ENCODE assay signal across 11 cellular contexts in the genomic region with DNA sequence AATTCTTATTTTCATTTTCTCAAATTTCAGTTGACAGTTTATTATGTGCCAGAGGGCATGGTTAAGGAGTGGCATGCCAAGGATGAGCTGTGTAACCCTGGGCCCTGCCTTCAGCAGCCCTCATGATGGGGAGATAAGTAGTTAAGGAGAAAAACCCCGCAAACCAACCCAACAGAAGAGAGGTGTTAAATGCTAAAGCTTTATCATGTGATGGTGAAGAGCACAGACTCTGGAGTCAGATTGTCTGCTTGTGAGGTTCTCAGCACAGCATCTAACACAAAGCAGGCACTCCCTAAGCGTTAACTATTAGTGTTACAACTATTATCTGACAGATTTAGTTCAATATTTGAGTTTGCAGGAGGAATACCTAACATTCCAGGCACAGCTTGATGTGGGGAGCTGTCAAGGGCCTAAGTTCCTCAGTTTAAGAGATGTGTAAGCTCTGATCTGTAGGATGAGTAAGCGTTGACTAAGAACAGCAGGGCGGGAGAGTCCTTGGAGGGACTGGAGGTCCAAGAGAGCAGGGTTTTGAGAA. TPM values are rescaled to one million over a fixed set of nuclear protein-coding genes. Genes with fewer than 3 reads are reported as not detected.
A peak's percentile ranks its signal among the peaks of the same experiment; 100 is the strongest.
DNase-seq lines count a peak whose midpoint lies in the region; ATAC-seq, FAIRE-seq and TF ChIP-seq lines count a peak whose summit lies in the region.
"Had no signal": no experiment of that assay in that cellular context is flagged by ENCODE, and none has a peak within 500 bp of the region (broad histone marks: within the 10 kb centered on the region; RNA-seq: fewer than 3 reads in every experiment).

No MANE protein-coding gene starts in this region.

- H3K4me1 ChIP-seq in HUES64 (ENCODE audit: insufficient read depth, low read length) (peaks cover 78% of the 10 kb centered on the region), K562 (replicated peaks in 1 of 2; ENCODE audit: control insufficient read depth in 2 of 2, insufficient read depth in 2 of 2, low read length in 2 of 2) (peaks cover 10 to 34% of the 10 kb centered on the region in 2 experiments), mesodermal cell (ENCODE audit: control insufficient read depth, insufficient read depth, low read length, poor library complexity, severe bottlenecking) (peaks cover 39% of the 10 kb centered on the region), aorta (ENCODE audit: control insufficient read depth in 1 of 2, insufficient read depth in 2 of 2, low read length in 2 of 2) (no peaks in the 10 kb centered on the region)

- H3K79me2 ChIP-seq in K562 (ENCODE audit: control insufficient read depth, insufficient read depth, low read length) = peaks cover 93% of the 10 kb centered on the region

- no peak for TF ChIP-seq RAD21 in K562 (CRISPR knock-in tag; conservative IDR thresholded peaks at IDR 0.05 in 1 of 2, IDR thresholded peaks at IDR 0.05 in 1 of 2)

- intact Hi-C loops in K562 (cut with micrococcal nuclease) (no loop called here), aorta (cut with DNase I) (no loop called here)

- in situ Hi-C loops in K562 (cut with MboI) = no loop called here

- TF ChIP-seq POLR2A in K562 (conservative IDR thresholded peaks at IDR 0.05) = no peak

- no peak for TF ChIP-seq CTCF in BJ (IDR thresholded peaks at IDR 0.05; ENCODE audit: insufficient read depth, low read depth, low read length)
- no peak for TF ChIP-seq CTCF in K562 (IDR thresholded peaks at IDR 0.05 in 2 of 3, conservative IDR thresholded peaks at IDR 0.05 in 1 of 3; ENCODE audit: insufficient read depth in 2 of 3, low read depth in 1 of 3, low read length in 3 of 3)

- FAIRE-seq in K562 (lab: Jason Lieb, UNC) = peak; percentile 73

- H3K4me3 ChIP-seq in BJ (ENCODE audit: low read depth, low read length) (no peak overlapping the region), HUES64 (ENCODE audit: low read length) (no peak overlapping the region), K562 (no peak overlapping the region), mesodermal cell (ENCODE audit: extremely low read depth, insufficient read depth, low read length, poor library complexity, severe bottlenecking) (no peak overlapping the region), aorta (ENCODE audit: low read length in 2 of 2) (no peak overlapping the region)
- H3K4me3 ChIP-seq: body of pancreas had no signal

- ATAC-seq in K562 = peak; percentile 86
- no peak for ATAC-seq in HG02981 (IDR thresholded peaks at IDR 0.05; ENCODE audit: unreplicated experiment)
- ATAC-seq in aorta (ENCODE audit: low FRiP score) = no peak
- no peak for ATAC-seq in HG02852 (IDR thresholded peaks at IDR 0.05; ENCODE audit: unreplicated experiment)
- ATAC-seq: body of pancreas had no signal

- WGBS in HUES64 = 37% methylated on average over 2 of the region's 4 CpGs
- 0% methylated on average over 4 of the region's 4 CpGs for WGBS in K562 (ENCODE audit: insufficient coverage, low coverage, missing lambda C conversion rate)
- WGBS in mesodermal cell (ENCODE audit: insufficient coverage in 2 of 2), 2 experiments = 14 to 20% methylated on average over 2 of the region's 4 CpGs
- WGBS in aorta, 2 donors = 81 to 84% methylated on average over 4 of the region's 4 CpGs

- H3K36me3 ChIP-seq in BJ (ENCODE audit: control insufficient read depth, insufficient read depth, low read length) = no peaks in the 10 kb centered on the region
- H3K36me3 ChIP-seq in HUES64 (ENCODE audit: insufficient read depth, low read length) = no peaks in the 10 kb centered on the region
- H3K36me3 ChIP-seq in K562 (ENCODE audit: control insufficient read depth, insufficient read depth, low read length) = no peaks in the 10 kb centered on the region
- H3K36me3 ChIP-seq in mesodermal cell (ENCODE audit: control insufficient read depth, insufficient read depth, low read length) = no peaks in the 10 kb centered on the region
- H3K36me3 ChIP-seq in aorta (ENCODE audit: control insufficient read depth in 1 of 2, insufficient read depth in 2 of 2, low read length in 1 of 2) = no peaks in the 10 kb centered on the region

- BruUV-seq in K562 (replicated peaks; lab: Mats Ljungman, UMichigan) = no TSS peak

- CTCF ChIA-PET in BJ (lab: Yijun Ruan, JAX) = interaction anchor here (0.5 to 1.3 kb wide), 4 partner anchors 12 to 183 kb away, joined by 3 to 6 read pairs (median 4); no protein-coding TSS in a partner anchor
- CTCF ChIA-PET in K562 (lab: Yijun Ruan, JAX; ENCODE audit: low intra/inter-chr PET ratio) = no interaction called here

- H3K9me3 ChIP-seq in HUES64 (ENCODE audit: insufficient read depth, low read depth, low read length) (no peaks in the 10 kb centered on the region), K562 (replicated peaks; ENCODE audit: control insufficient read depth, insufficient read depth, low read depth, low read length) (no peaks in the 10 kb centered on the region), mesodermal cell (ENCODE audit: control insufficient read depth, low read length) (no peaks in the 10 kb centered on the region), aorta (ENCODE audit: control insufficient read depth, low read length) (no peaks in the 10 kb centered on the region)
- H3K9me3 ChIP-seq: body of pancreas had no signal

- POLR2A ChIA-PET in BJ (lab: Charles Lee) (interaction anchor here (0.6 kb wide), 2 partner anchors 57 to 1047 kb away, joined by 3 to 4 read pairs; no protein-coding TSS in a partner anchor), K562 (lab: Yijun Ruan, JAX) (interaction anchor here (0.6 to 1.6 kb wide), 6 partner anchors 10 to 213 kb away, joined by 3 to 8 read pairs (median 4); no protein-coding TSS in a partner anchor)

- no peaks in the 10 kb centered on the region for H3K9me1 ChIP-seq in K562 (ENCODE audit: control insufficient read depth, insufficient read depth, low read length)

- H3K27ac ChIP-seq in HUES64 (ENCODE audit: low read depth, low read length) (peak overlapping the region; percentile 87), K562 (ENCODE audit: extremely low read depth, low read depth, low read length) (peak overlapping the region; percentile 34; the same call in 2 of the 3 replicates), mesodermal cell (ENCODE audit: low read depth, low read length, severe bottlenecking) (peak overlapping the region; percentile 90), aorta (ENCODE audit: low read depth in 1 of 2, low read length in 2 of 2) (no peak overlapping the region)
- H3K27ac ChIP-seq: body of pancreas had no signal

- H4K20me1 ChIP-seq in K562 (replicated peaks; ENCODE audit: control insufficient read depth, insufficient read depth, low read length) = peaks cover 9% of the 10 kb centered on the region; the same call in 1 of the 2 replicates

- TF ChIP-seq EP300 in K562 (IDR thresholded peaks at IDR 0.05; ENCODE audit: low read length) = no peak

- H2AFZ ChIP-seq in K562 (ENCODE audit: low read depth, low read length) = no peak overlapping the region

- H3K27me3 ChIP-seq in BJ (ENCODE audit: control insufficient read depth, insufficient read depth, low read length) = no peaks in the 10 kb centered on the region
- no peaks in the 10 kb centered on the region for H3K27me3 ChIP-seq in HUES64 (ENCODE audit: insufficient read depth, low read length)
- no peaks in the 10 kb centered on the region for H3K27me3 ChIP-seq in K562 (ENCODE audit: control insufficient read depth in 2 of 2, insufficient read depth in 2 of 2, low read length in 2 of 2)
- H3K27me3 ChIP-seq in aorta (ENCODE audit: control insufficient read depth in 1 of 2, insufficient read depth in 2 of 2, low read length in 1 of 2) = no peaks in the 10 kb centered on the region
- H3K27me3 ChIP-seq: body of pancreas had no signal

- DNase-seq in BJ (ENCODE audit: low read depth) (peak; percentile 82), K562 (ENCODE audit: extremely low read depth in 1 of 4, low spot score in 3 of 4) (peak; percentile 18 to 72 (median 44)), epidermal melanocyte (ENCODE audit: insufficient read length, low spot score) (no peak), aorta (no peak)
- DNase-seq: NCI-H2029 treated with DMSO at 0.1 percent for 48 hours; stimulated activated CD4-positive, alpha-beta T cell treated with anti-CD3 and anti-CD28 coated beads, Interleukin-15, amount 100 ng/mL, for 24 hours had no signal

- H3K9ac ChIP-seq in HUES64 (ENCODE audit: low read depth, low read length) (peak overlapping the region; percentile 40; the same call in 1 of the 2 replicates), K562 (ENCODE audit: insufficient read depth in 1 of 2, low read depth in 2 of 2, low read length in 2 of 2) (no peak overlapping the region)

- H3K4me2 ChIP-seq in K562 (ENCODE audit: insufficient read depth, low read length) = no peak overlapping the region; the same call in 1 of the 2 replicates

RNA-seq across cellular contexts. Expression of gene STAM, which starts 29.6 kb away (rescaled TPM):
- polyA plus RNA-seq in BJ (2011; rRNA removed) = 22.0 and 27.9 TPM in 2 replicates
- polyA minus RNA-seq in BJ (2011; rRNA and poly(A)+ RNA removed) = 18.2 and 23.6 TPM in 2 replicates
- polyA plus RNA-seq in HUES64 (2013, experiment 1 of 2) = 23.6 TPM
- 25.2 TPM for polyA plus RNA-seq in HUES64 (2013, experiment 2 of 2)
- total RNA-seq in K562 (2011; cell fraction: chromatin; rRNA removed; ENCODE audit: low replicate concordance) = 43.5 and 111 TPM in 2 replicates
- 26.8 and 30.9 TPM in 2 replicates for total RNA-seq in K562 (2011; cell fraction: nucleolus; rRNA removed)
- 39.2 and 43.8 TPM in 2 replicates for total RNA-seq in K562 (2011; cell fraction: nucleoplasm; rRNA removed)
- 13.8 and 19.7 TPM in 2 replicates for total RNA-seq in K562 (2014; rRNA removed)
- total RNA-seq in K562 (2014; rRNA removed; fragmentation: Illumina TruSeq; extraction: Trizol) = 30.9 and 32.5 TPM in 2 replicates
- 27.2 and 28.9 TPM in 2 replicates for total RNA-seq in K562 (2015; rRNA removed; fragmentation: Illumina TruSeq; extraction: Trizol)
- 25.1 and 26.7 TPM in 2 replicates for total RNA-seq in K562 (2021)
- polyA plus RNA-seq in K562 (2011; rRNA removed) = 26.4 and 30.5 TPM in 2 replicates
- 20.9 and 24.4 TPM in 2 replicates for polyA plus RNA-seq in K562 (2011; cell fraction: cytosol; rRNA removed)
- 26.2 and 37.4 TPM in 2 replicates for polyA plus RNA-seq in K562 (2011; cell fraction: nucleus; rRNA removed)
- 14.6 and 16.2 TPM in 2 replicates for polyA plus RNA-seq in K562 (2012)
- polyA plus RNA-seq in K562 (2014; fragmentation: Illumina TruSeq; extraction: Trizol) = 28.7 and 33.5 TPM in 2 replicates
- 10 to 100 TPM; 21.3 to 25.9 TPM for polyA plus RNA-seq in K562 (2014; fragmentation: Nextera tagmentation; extraction: Ambion mirVana)
- polyA plus RNA-seq in K562 (2014; rRNA removed) = 17.8 and 20.1 TPM in 2 replicates
- polyA minus RNA-seq in K562 (2011; rRNA and poly(A)+ RNA removed) = 53.1 and 55.6 TPM in 2 replicates
- polyA minus RNA-seq in K562 (2011; cell fraction: cytosol; rRNA and poly(A)+ RNA removed) = 14.7 and 16.5 TPM in 2 replicates
- 43.2 and 79.5 TPM in 2 replicates for polyA minus RNA-seq in K562 (2011; cell fraction: nucleus; rRNA and poly(A)+ RNA removed)
- 33.1 TPM for polyA plus RNA-seq in mesodermal cell (2013, experiment 1 of 2)
- 34.9 TPM for polyA plus RNA-seq in mesodermal cell (2013, experiment 2 of 2)
- total RNA-seq in aorta = 10 to 100 TPM; 21.8 to 28.6 TPM
- polyA plus RNA-seq in aorta = 10 to 100 TPM in 1 of 2 donors, 1 to 10 TPM in 1; 8.7 to 10.5 TPM

RNA-seq across cellular contexts. Expression of gene HACD1, which starts 56.4 kb away (rescaled TPM):
- 45.4 and 113 TPM in 2 replicates for polyA plus RNA-seq in BJ (2011; rRNA removed)
- 21.0 and 23.2 TPM in 2 replicates for polyA minus RNA-seq in BJ (2011; rRNA and poly(A)+ RNA removed)
- polyA plus RNA-seq in HUES64 (2013, experiment 1 of 2) = 22.0 TPM
- 19.8 TPM for polyA plus RNA-seq in HUES64 (2013, experiment 2 of 2)
- total RNA-seq in K562 (2011; cell fraction: chromatin; rRNA removed; ENCODE audit: low replicate concordance) = 2.8 and 4.8 TPM in 2 replicates
- total RNA-seq in K562 (2011; cell fraction: nucleolus; rRNA removed) = 1.3 and 2.0 TPM in 2 replicates
- 3.2 and 4.5 TPM in 2 replicates for total RNA-seq in K562 (2011; cell fraction: nucleoplasm; rRNA removed)
- total RNA-seq in K562 (2014; rRNA removed) = 2.2 and 2.5 TPM in 2 replicates
- total RNA-seq in K562 (2014; rRNA removed; fragmentation: Illumina TruSeq; extraction: Trizol) = 2.0 and 2.4 TPM in 2 replicates
- 2.0 and 2.5 TPM in 2 replicates for total RNA-seq in K562 (2015; rRNA removed; fragmentation: Illumina TruSeq; extraction: Trizol)
- 1.1 and 2.4 TPM in 2 replicates for total RNA-seq in K562 (2021)
- 2.4 and 4.5 TPM in 2 replicates for polyA plus RNA-seq in K562 (2011; rRNA removed)
- 1.5 and 1.7 TPM in 2 replicates for polyA plus RNA-seq in K562 (2011; cell fraction: cytosol; rRNA removed)
- polyA plus RNA-seq in K562 (2011; cell fraction: nucleus; rRNA removed) = 2.4 TPM in 2 replicates
- 2.3 and 2.6 TPM in 2 replicates for polyA plus RNA-seq in K562 (2012)
- polyA plus RNA-seq in K562 (2014; fragmentation: Illumina TruSeq; extraction: Trizol) = 1.8 and 1.9 TPM in 2 replicates
- 1 to 10 TPM in 1 of 2 experiments, under 1 TPM in 1; 0.99 to 1.0 TPM for polyA plus RNA-seq in K562 (2014; fragmentation: Nextera tagmentation; extraction: Ambion mirVana)
- polyA plus RNA-seq in K562 (2014; rRNA removed) = 4.2 and 4.3 TPM in 2 replicates
- polyA minus RNA-seq in K562 (2011; rRNA and poly(A)+ RNA removed) = 1.2 and 2.1 TPM in 2 replicates
- not detected in 2 replicates for polyA minus RNA-seq in K562 (2011; cell fraction: cytosol; rRNA and poly(A)+ RNA removed)
- 0.54 and 1.2 TPM in 2 replicates for polyA minus RNA-seq in K562 (2011; cell fraction: nucleus; rRNA and poly(A)+ RNA removed)
- polyA plus RNA-seq in mesodermal cell (2013, experiment 1 of 2) = 47.3 TPM
- polyA plus RNA-seq in mesodermal cell (2013, experiment 2 of 2) = 49.0 TPM
- 100 to 1,000 TPM in 1 of 2 donors, 10 to 100 TPM in 1; 52.8 to 103 TPM for total RNA-seq in aorta
- polyA plus RNA-seq in aorta = 10 to 100 TPM; 38.6 to 39.1 TPM

Comparison
In these comparisons a context has a peak if more than half of its experiments do, and no peak if none do; other contexts are left out.
1. DNase-seq: peak in BJ (single experiment) and K562 (4 of 4); none in epidermal melanocyte (single experiment) and aorta (0 of 2).
2. H3K27ac ChIP-seq: peak in HUES64 (single experiment), K562 (single experiment) and mesodermal cell (single experiment); none in aorta (0 of 2).